ENCODE assay signal across 9 cellular contexts in genomic region chr1:153532769-153533599, GRCh38. TPM values are rescaled to one million over a fixed set of nuclear protein-coding genes. Genes with fewer than 3 reads are reported as not detected.
A peak's percentile ranks its signal among the peaks of the same experiment; 100 is the strongest.
DNase-seq lines count a peak whose midpoint lies in the region; ATAC-seq, FAIRE-seq and TF ChIP-seq lines count a peak whose summit lies in the region.
"Had no signal": no experiment of that assay in that cellular context is flagged by ENCODE, and none has a peak within 500 bp of the region (broad histone marks: within the 10 kb centered on the region; RNA-seq: fewer than 3 reads in every experiment).

No MANE protein-coding gene starts in this region.

- no peak for FAIRE-seq in D721Med (lab: Jason Lieb, UNC)

- no peaks in the 10 kb centered on the region for H3K9me3 Mint-ChIP-seq in activated naive CD4-positive, alpha-beta T cell treated with anti-CD3 and anti-CD28 coated beads, Interleukin-2, amount 50 U/mL, for 72 hours

- H4K20me1 ChIP-seq in Loucy (ENCODE audit: insufficient read depth, low read length, poor library complexity, severe bottlenecking), result no peaks in the 10 kb centered on the region

- peaks cover 37% of the 10 kb centered on the region for H3K79me2 ChIP-seq in Loucy (ENCODE audit: insufficient read depth, low read length)

- DNase-seq in D721Med (ENCODE audit: insufficient read length, low spot score) (peak; percentile 93), globus pallidus (ENCODE audit: low spot score) (peak; percentile 79), neuronal stem cell (ENCODE audit: low spot score) (peak; percentile 94), substantia nigra (lab: John Stamatoyannopoulos, UW) (peak in 46 of 49 donors; percentile 27 to 89 (median 69))
- DNase-seq in activated naive CD4-positive, alpha-beta T cell treated with anti-CD3 and anti-CD28 coated beads, Interleukin-2, amount 50 U/mL, for 72 hours (ENCODE audit: low spot score in 2 of 2), result peak; percentile 77 to 85

- H2AK5ac ChIP-seq in neuronal stem cell (ENCODE audit: low read depth, low read length), result peak overlapping the region; percentile 94

- H3K9me3 ChIP-seq in Loucy (ENCODE audit: insufficient read depth, low read depth, low read length) (no peaks in the 10 kb centered on the region), neuronal stem cell (replicated peaks in 1 of 2; ENCODE audit: control insufficient read depth in 2 of 2, insufficient read depth in 1 of 2, low read depth in 1 of 2, low read length in 2 of 2) (no peaks in the 10 kb centered on the region)

- H3K4ac ChIP-seq in neuronal stem cell (ENCODE audit: low read length), result no peak overlapping the region

- no peak overlapping the region for H3K14ac ChIP-seq in neuronal stem cell (ENCODE audit: low read length)

- H3K4me1 ChIP-seq in Loucy (ENCODE audit: insufficient read depth, low read length, poor library complexity, severe bottlenecking), result peaks cover 66% of the 10 kb centered on the region
- H3K4me1 ChIP-seq in neuronal stem cell (ENCODE audit: control insufficient read depth in 2 of 2, insufficient read depth in 1 of 2, low read depth in 1 of 2, low read length in 2 of 2), result peaks cover 0 to 26% of the 10 kb centered on the region in 2 donors

- peak overlapping the region; percentile 35 for H2BK5ac ChIP-seq in neuronal stem cell (ENCODE audit: low read length)

- peaks cover 12 to 21% of the 10 kb centered on the region in 2 donors for H3K36me3 Mint-ChIP-seq in activated naive CD4-positive, alpha-beta T cell treated with anti-CD3 and anti-CD28 coated beads, Interleukin-2, amount 50 U/mL, for 72 hours

- peak overlapping the region; percentile 8 for H3K27ac ChIP-seq in neuronal stem cell (replicated peaks; ENCODE audit: low read length)
- peak overlapping the region; percentile 50 for H3K27ac ChIP-seq in substantia nigra (ENCODE audit: low read depth, low read length, poor library complexity, severe bottlenecking)

- H3K4me3 ChIP-seq in Loucy (ENCODE audit: low read length, poor library complexity, severe bottlenecking) (peak overlapping the region; percentile 89), neuronal stem cell (ENCODE audit: low read length in 2 of 2) (no peak overlapping the region)

- H2AFZ ChIP-seq in Loucy (ENCODE audit: low read length), result no peak overlapping the region
- peak overlapping the region; percentile 83 for H2AFZ ChIP-seq in neuronal stem cell (ENCODE audit: low read length)

- TF ChIP-seq CTCF in D721Med (IDR thresholded peaks at IDR 0.05; ENCODE audit: insufficient read depth, missing control alignments) (peak; percentile 61), Loucy (conservative IDR thresholded peaks at IDR 0.05; ENCODE audit: low read length) (peak; percentile 83)

- peak overlapping the region; percentile 91 to 96 for H3K27ac Mint-ChIP-seq in activated naive CD4-positive, alpha-beta T cell treated with anti-CD3 and anti-CD28 coated beads, Interleukin-2, amount 50 U/mL, for 72 hours

- H3F3A ChIP-seq in Loucy (ENCODE audit: low read depth), result peaks cover 18% of the 10 kb centered on the region

- H3K4me2 ChIP-seq in Loucy (ENCODE audit: low read depth, low read length, poor library complexity, severe bottlenecking) (peak overlapping the region; percentile 94), neuronal stem cell (ENCODE audit: insufficient read depth, low read length, poor library complexity, severe bottlenecking) (peak overlapping the region; percentile 32)

- H2BK15ac ChIP-seq in neuronal stem cell (ENCODE audit: low read length), result no peak overlapping the region

- H3K9me2 ChIP-seq in Loucy (replicated peaks; ENCODE audit: low read depth, low read length), result no peaks in the 10 kb centered on the region

- peak overlapping the region; percentile 94 for H3K9ac ChIP-seq in Loucy (ENCODE audit: low read depth, low read length, poor library complexity, severe bottlenecking)
- no peak overlapping the region for H3K9ac ChIP-seq in neuronal stem cell (ENCODE audit: low read depth, low read length, poor library complexity)

- no peaks in the 10 kb centered on the region for H3K79me1 ChIP-seq in neuronal stem cell (ENCODE audit: low read depth, low read length)

- no CpG with 5 or more reads among the region's 34 CpGs for WGBS in neuronal stem cell (ENCODE audit: extremely low coverage in 2 of 2, insufficient read length in 2 of 2, insufficient replicate concordance in 1 of 2), 2 donors

- peak overlapping the region; percentile 39 for H3K18ac ChIP-seq in neuronal stem cell (ENCODE audit: low read length)

- peak overlapping the region; percentile 38 for H3K23ac ChIP-seq in neuronal stem cell (ENCODE audit: low read depth, low read length, poor library complexity)

- H3K36me3 ChIP-seq in Loucy (ENCODE audit: insufficient read depth, low read length) (no peaks in the 10 kb centered on the region), neuronal stem cell (replicated peaks in 1 of 2; ENCODE audit: control insufficient read depth in 2 of 2, insufficient read depth in 2 of 2, low read length in 2 of 2) (no peaks in the 10 kb centered on the region)

- H4K91ac ChIP-seq in neuronal stem cell (ENCODE audit: low read depth, low read length, poor library complexity), result no peak overlapping the region

- H3K27me3 ChIP-seq in Loucy (ENCODE audit: insufficient read depth, low read length, poor library complexity, severe bottlenecking) (no peaks in the 10 kb centered on the region), neuronal stem cell (ENCODE audit: control insufficient read depth in 3 of 3, insufficient read depth in 3 of 3, low read depth in 1 of 3, low read length in 3 of 3) (peaks cover 0 to 44% (median 3%) of the 10 kb centered on the region in 3 experiments)

- ATAC-seq in SK-N-SH treated with all-trans-retinoic acid at 6 μM for 48 hours, result peak; percentile 9
- ATAC-seq in activated naive CD4-positive, alpha-beta T cell treated with anti-CD3 and anti-CD28 coated beads, Interleukin-2, amount 50 U/mL, for 72 hours, result peak; percentile 11 to 50
- no peak for ATAC-seq in GM18517 (IDR thresholded peaks at IDR 0.05; ENCODE audit: unreplicated experiment)

- no peak overlapping the region for H2BK120ac ChIP-seq in neuronal stem cell (ENCODE audit: low read depth, low read length)

- H4K8ac ChIP-seq in neuronal stem cell (ENCODE audit: low read depth, low read length), result no peak overlapping the region

- no peak overlapping the region for H2BK12ac ChIP-seq in neuronal stem cell (ENCODE audit: low read length)

TF ChIP-seq in SK-N-SH treated with all-trans-retinoic acid at 6 μM for 48 hours, 23 proteins besides CTCF, POLR2A, EP300 and RAD21:
- TF ChIP-seq CREB5 (CRISPR knock-in tag; IDR thresholded peaks at IDR 0.05; ENCODE audit: low read depth), result no peak
- TF ChIP-seq SNAI2 (CRISPR knock-in tag; IDR thresholded peaks at IDR 0.05), result no peak
- no peak for TF ChIP-seq ZC3H10 (CRISPR knock-in tag; IDR thresholded peaks at IDR 0.05)
- TF ChIP-seq BACH2 (CRISPR knock-in tag; IDR thresholded peaks at IDR 0.05; ENCODE audit: borderline replicate concordance), result no peak
- no peak for TF ChIP-seq ZNF565 (CRISPR knock-in tag; conservative IDR thresholded peaks at IDR 0.05; ENCODE audit: low read depth)

RNA-seq across cellular contexts. Expression of gene S100A6, which starts 2.8 kb away (rescaled TPM):
- 100 to 1,000 TPM; 260 to 445 TPM for total RNA-seq in activated naive CD4-positive, alpha-beta T cell treated with anti-CD3 and anti-CD28 coated beads, Interleukin-2, amount 50 U/mL, for 72 hours
- polyA plus RNA-seq in neuronal stem cell (2013, experiment 1 of 2), result 17.2 TPM
- 17.4 TPM for polyA plus RNA-seq in neuronal stem cell (2013, experiment 2 of 2)

RNA-seq across cellular contexts. Expression of gene S100A5, which starts 7.8 kb away (rescaled TPM):
- total RNA-seq in activated naive CD4-positive, alpha-beta T cell treated with anti-CD3 and anti-CD28 coated beads, Interleukin-2, amount 50 U/mL, for 72 hours, result 1 to 10 TPM; 2.0 to 3.9 TPM
- not detected for polyA plus RNA-seq in neuronal stem cell (2013, experiment 1 of 2)
- polyA plus RNA-seq in neuronal stem cell (2013, experiment 2 of 2), result not detected

RNA-seq across cellular contexts. Expression of gene S100A4, which starts 12.6 kb away (rescaled TPM):
- total RNA-seq in activated naive CD4-positive, alpha-beta T cell treated with anti-CD3 and anti-CD28 coated beads, Interleukin-2, amount 50 U/mL, for 72 hours, result 100 to 1,000 TPM; 186 to 368 TPM
- 51.2 TPM for polyA plus RNA-seq in neuronal stem cell (2013, experiment 1 of 2)
- polyA plus RNA-seq in neuronal stem cell (2013, experiment 2 of 2), result 52.2 TPM

RNA-seq across cellular contexts. Expression of gene S100A3, which starts 16.1 kb away (rescaled TPM):
- total RNA-seq in activated naive CD4-positive, alpha-beta T cell treated with anti-CD3 and anti-CD28 coated beads, Interleukin-2, amount 50 U/mL, for 72 hours, result not detected
- polyA plus RNA-seq in neuronal stem cell (2013, experiment 1 of 2), result 0.07 TPM
- 0.15 TPM for polyA plus RNA-seq in neuronal stem cell (2013, experiment 2 of 2)
- total RNA-seq: T-helper 1 cell treated with Interleukin-12 subunit alpha and Interleukin-12 subunit beta and Interleukin-4 antibody, amounts not matched to agents 30 ng/mL and 1 ng/mL, for 36 hours had no signal

RNA-seq across cellular contexts. Expression of gene S100A2, which starts 32.7 kb away (rescaled TPM):
- 1 to 10 TPM; 1.0 to 7.8 TPM for total RNA-seq in activated naive CD4-positive, alpha-beta T cell treated with anti-CD3 and anti-CD28 coated beads, Interleukin-2, amount 50 U/mL, for 72 hours
- polyA plus RNA-seq in neuronal stem cell (2013, experiment 1 of 2), result 0.86 TPM
- 0.73 TPM for polyA plus RNA-seq in neuronal stem cell (2013, experiment 2 of 2)
